In the genomic region with DNA sequence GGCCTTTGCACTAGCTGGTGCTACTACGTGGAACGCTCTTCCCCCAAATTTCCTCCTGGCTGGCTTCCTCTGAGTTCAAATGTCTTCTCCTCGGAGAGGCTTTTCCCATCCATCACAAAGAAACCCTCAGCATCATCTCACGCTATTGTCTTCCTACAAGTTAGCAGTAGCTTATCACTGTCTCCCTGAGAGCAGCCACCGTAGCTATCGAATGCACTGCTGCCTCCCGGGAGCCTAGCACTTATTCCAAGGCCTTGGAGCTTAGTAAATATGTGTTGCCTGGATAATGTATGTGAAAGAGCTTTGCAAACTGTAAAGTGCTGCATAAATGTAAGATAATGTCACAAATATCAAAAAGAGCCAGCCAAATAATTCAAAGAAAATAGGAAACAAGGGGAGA, we compare ENCODE assay signal across 14 cellular contexts.
A peak's percentile ranks its signal among the peaks of the same experiment; 100 is the strongest.
DNase-seq lines count a peak whose midpoint lies in the region; ATAC-seq and TF ChIP-seq lines count a peak whose summit lies in the region.
"Had no signal": no experiment of that assay in that cellular context is flagged by ENCODE, and none has a peak within 500 bp of the region (broad histone marks: within the 10 kb centered on the region; RNA-seq: fewer than 3 reads in every experiment).

No MANE protein-coding gene starts in this region.

- H3K36me3 Mint-ChIP-seq in HFFc6 (ENCODE audit: low read depth), result 0 out of 2 replicates have a peak, but pooled peaks cover 3% of the 10 kb centered on the region
- no peaks in the 10 kb centered on the region for H3K36me3 Mint-ChIP-seq in brain
- no peaks in the 10 kb centered on the region for H3K36me3 Mint-ChIP-seq in mesothelial cell of epicardium
- H3K36me3 Mint-ChIP-seq: activated CD4-positive, alpha-beta memory T cell treated with anti-CD3 and anti-CD28 coated beads for 36 hours; activated naive CD8-positive, alpha-beta T cell had no signal

- no peaks in the 10 kb centered on the region for H4K20me1 ChIP-seq in smooth muscle cell (ENCODE audit: low read depth)

- no peak for DNase-seq in HFFc6
- no peak for DNase-seq in mesothelial cell of epicardium (ENCODE audit: low spot score in 2 of 2, unreplicated experiment in 2 of 2)
- DNase-seq in smooth muscle cell (lab: John Stamatoyannopoulos, UW; ENCODE audit: unreplicated experiment), result no peak
- DNase-seq in mucosa of descending colon, result no peak
- no peak for DNase-seq in COLO829 (ENCODE audit: low spot score)
- DNase-seq in stimulated activated CD4-positive, alpha-beta T cell treated with anti-CD3 and anti-CD28 coated beads, Interleukin-4, amount 100 ng/mL, for 4 hours, result no peak
- DNase-seq: activated CD4-positive, alpha-beta memory T cell treated with anti-CD3 and anti-CD28 coated beads for 36 hours; activated T-cell treated with anti-CD3 and anti-CD28 coated beads, Interleukin-2, amount 50 U/mL, for 48 hours; AML-193 had no signal

- 67% methylated on average over 7 of the region's 7 CpGs for WGBS in smooth muscle cell (ENCODE audit: low lambda C conversion rate)

- H3K4me1 ChIP-seq in smooth muscle cell (ENCODE audit: low read depth) (peaks cover 27% of the 10 kb centered on the region), mucosa of descending colon (ENCODE audit: low read depth) (peaks cover 11% of the 10 kb centered on the region)

- H3K9me3 Mint-ChIP-seq in HFFc6, result no peaks in the 10 kb centered on the region
- H3K9me3 Mint-ChIP-seq in brain, result no peaks in the 10 kb centered on the region
- no peaks in the 10 kb centered on the region for H3K9me3 Mint-ChIP-seq in mesothelial cell of epicardium
- H3K9me3 Mint-ChIP-seq: activated CD4-positive, alpha-beta memory T cell treated with anti-CD3 and anti-CD28 coated beads for 36 hours; H9 had no signal

- intact Hi-C loops in mucosa of descending colon (cut with DNase I, micrococcal nuclease), result no loop called here

- H3K79me2 ChIP-seq in smooth muscle cell (ENCODE audit: low read depth), result no peaks in the 10 kb centered on the region

- H3K4me2 ChIP-seq in smooth muscle cell, result peak overlapping the region; percentile 56

- no peak overlapping the region for H3K9ac ChIP-seq in smooth muscle cell (ENCODE audit: low read depth)

- no peaks in the 10 kb centered on the region for H3K9me3 ChIP-seq in smooth muscle cell (replicated peaks; ENCODE audit: low read depth)
- H3K9me3 ChIP-seq in mucosa of descending colon, result no peaks in the 10 kb centered on the region

- no peaks in the 10 kb centered on the region for H3K27me3 ChIP-seq in smooth muscle cell (ENCODE audit: low read depth)

- H3K4me3 Mint-ChIP-seq in HFFc6 (peak overlapping the region; percentile 76), brain (peak overlapping the region in 3 of 5 experiments; percentile 5 to 17 (median 7)), mesothelial cell of epicardium (no peak overlapping the region)
- H3K4me3 Mint-ChIP-seq: activated CD4-positive, alpha-beta memory T cell treated with anti-CD3 and anti-CD28 coated beads for 36 hours; activated naive CD8-positive, alpha-beta T cell; H9 had no signal

- H3K27ac Mint-ChIP-seq in HFFc6 (peak overlapping the region; percentile 88), brain (peak overlapping the region; percentile 14 to 94 (median 68)), mesothelial cell of epicardium (peak overlapping the region; percentile 96)
- H3K27ac Mint-ChIP-seq: activated CD4-positive, alpha-beta memory T cell treated with anti-CD3 and anti-CD28 coated beads for 36 hours; activated naive CD8-positive, alpha-beta T cell; H9 had no signal

- H3K4me3 ChIP-seq in smooth muscle cell (no peak overlapping the region), mucosa of descending colon (no peak overlapping the region)

- peaks cover 3% of the 10 kb centered on the region for H3K27me3 Mint-ChIP-seq in HFFc6 (ENCODE audit: insufficient read depth)
- peaks cover 2% of the 10 kb centered on the region for H3K27me3 Mint-ChIP-seq in brain
- no peaks in the 10 kb centered on the region for H3K27me3 Mint-ChIP-seq in mesothelial cell of epicardium (ENCODE audit: low read depth)
- H3K27me3 Mint-ChIP-seq: activated CD4-positive, alpha-beta memory T cell treated with anti-CD3 and anti-CD28 coated beads for 36 hours had no signal

- peaks cover 88% of the 10 kb centered on the region for H3K4me1 Mint-ChIP-seq in HFFc6 (ENCODE audit: low read depth)
- H3K4me1 Mint-ChIP-seq in brain, result peaks cover 68% of the 10 kb centered on the region
- H3K4me1 Mint-ChIP-seq in mesothelial cell of epicardium, result peaks cover 66% of the 10 kb centered on the region

- H3K27ac ChIP-seq in smooth muscle cell (ENCODE audit: low read depth), result peak overlapping the region; percentile 51
- H3K27ac ChIP-seq: VCaP had no signal

- ATAC-seq in HG03469 (IDR thresholded peaks at IDR 0.05; ENCODE audit: unreplicated experiment) (no peak), mucosa of descending colon (no peak)

- TF ChIP-seq CTCF in HFFc6 (IDR thresholded peaks at IDR 0.05) (no peak), brain (conservative IDR thresholded peaks at IDR 0.05) (no peak), mesothelial cell of epicardium (IDR thresholded peaks at IDR 0.05; ENCODE audit: unreplicated experiment) (no peak), smooth muscle cell (IDR thresholded peaks at IDR 0.05; ENCODE audit: borderline replicate concordance, insufficient read depth, poor library complexity, severe bottlenecking) (no peak), mucosa of descending colon (IDR thresholded peaks at IDR 0.05) (no peak)

- H3K36me3 ChIP-seq in smooth muscle cell (ENCODE audit: low read depth) (no peaks in the 10 kb centered on the region), mucosa of descending colon (ENCODE audit: low read depth) (no peaks in the 10 kb centered on the region)

- H3F3A ChIP-seq in smooth muscle cell (ENCODE audit: low read depth), result peaks cover 41% of the 10 kb centered on the region

- peak overlapping the region; percentile 49 for H2AFZ ChIP-seq in smooth muscle cell (ENCODE audit: low read depth)
